ENCODE assay signal across 18 cellular contexts in the genomic region with DNA sequence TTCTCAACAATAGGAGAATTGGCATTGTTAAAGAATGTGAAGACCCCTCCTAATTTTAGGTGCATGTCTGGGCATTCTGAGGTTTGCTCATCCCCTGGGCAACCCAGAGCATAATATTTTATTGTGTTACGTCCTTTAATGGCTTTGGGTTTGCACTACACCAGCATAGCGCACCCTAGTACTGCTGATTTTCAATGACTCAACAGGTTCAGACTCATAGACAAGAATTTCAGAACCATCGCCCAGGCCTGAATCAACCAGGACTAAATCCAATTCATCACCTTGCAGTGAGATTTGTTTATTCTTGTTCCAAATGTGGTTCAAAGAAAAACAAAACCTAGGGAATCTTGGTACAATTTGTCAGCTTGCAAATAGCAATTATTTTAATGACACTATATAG.
DNase-seq lines count a peak whose midpoint lies in the region; ATAC-seq and TF ChIP-seq lines count a peak whose summit lies in the region.
"Had no signal": no experiment of that assay in that cellular context is flagged by ENCODE, and none has a peak within 500 bp of the region (broad histone marks: within the 10 kb centered on the region; RNA-seq: fewer than 3 reads in every experiment).

No MANE protein-coding gene starts in this region.

- H3K4me1 Mint-ChIP-seq in osteocyte (ENCODE audit: unreplicated experiment), result peaks cover 42% of the 10 kb centered on the region
- H3K4me1 Mint-ChIP-seq in stimulated activated naive B cell treated with anti-CD40 and anti-IgM and Interleukin-4, amounts not matched to agents 10 μg/mL and 1 μg/mL and 100 μg/mL, for 72 hours, result peaks cover 1 to 6% of the 10 kb centered on the region in 2 donors

- no peaks in the 10 kb centered on the region for H3K27me3 Mint-ChIP-seq in osteocyte (ENCODE audit: unreplicated experiment)
- H3K27me3 Mint-ChIP-seq in stimulated activated naive B cell treated with anti-CD40 and anti-IgM and Interleukin-4, amounts not matched to agents 10 μg/mL and 1 μg/mL and 100 μg/mL, for 72 hours, result peaks cover 6 to 11% of the 10 kb centered on the region in 2 donors

- H3K9me3 ChIP-seq in MG63, result peaks cover 3% of the 10 kb centered on the region
- H3K9me3 ChIP-seq: gastrocnemius medialis, SK-N-SH, testis had no signal

- H3K9me3 Mint-ChIP-seq in osteocyte (ENCODE audit: unreplicated experiment), result no peaks in the 10 kb centered on the region
- no peaks in the 10 kb centered on the region for H3K9me3 Mint-ChIP-seq in stimulated activated naive B cell treated with anti-CD40 and anti-IgM and Interleukin-4, amounts not matched to agents 10 μg/mL and 1 μg/mL and 100 μg/mL, for 72 hours
- H3K9me3 Mint-ChIP-seq: activated naive CD4-positive, alpha-beta T cell treated with anti-CD3 and anti-CD28 coated beads, Interleukin-2, amount 50 U/mL, for 72 hours; brain had no signal

- no peak for TF ChIP-seq CTCF in epithelial cell of esophagus (IDR thresholded peaks at IDR 0.05; ENCODE audit: insufficient read depth, low read depth, low read length, missing control alignments)
- TF ChIP-seq CTCF in osteocyte (IDR thresholded peaks at IDR 0.05), result no peak

- ATAC-seq in GM18907 (IDR thresholded peaks at IDR 0.05; ENCODE audit: unreplicated experiment) (no peak), GM18511 (IDR thresholded peaks at IDR 0.05; ENCODE audit: unreplicated experiment) (no peak)
- no peak for ATAC-seq in stimulated activated naive B cell treated with anti-CD40 and anti-IgM and Interleukin-4, amounts not matched to agents 10 μg/mL and 1 μg/mL and 100 μg/mL, for 72 hours (replicated peaks)
- ATAC-seq: activated naive CD4-positive, alpha-beta T cell treated with anti-CD3 and anti-CD28 coated beads, Interleukin-2, amount 50 U/mL, for 72 hours; gastrocnemius medialis; left ventricle myocardium superior had no signal

- H3K36me3 Mint-ChIP-seq in osteocyte (ENCODE audit: unreplicated experiment), result no peaks in the 10 kb centered on the region
- H3K36me3 Mint-ChIP-seq in stimulated activated naive B cell treated with anti-CD40 and anti-IgM and Interleukin-4, amounts not matched to agents 10 μg/mL and 1 μg/mL and 100 μg/mL, for 72 hours, result no peaks in the 10 kb centered on the region
- H3K36me3 Mint-ChIP-seq: activated naive CD4-positive, alpha-beta T cell treated with anti-CD3 and anti-CD28 coated beads, Interleukin-2, amount 50 U/mL, for 72 hours; brain had no signal

- no peak overlapping the region for H3K4me3 Mint-ChIP-seq in osteocyte (ENCODE audit: unreplicated experiment)
- no peak overlapping the region for H3K4me3 Mint-ChIP-seq in stimulated activated naive B cell treated with anti-CD40 and anti-IgM and Interleukin-4, amounts not matched to agents 10 μg/mL and 1 μg/mL and 100 μg/mL, for 72 hours
- H3K4me3 Mint-ChIP-seq: brain had no signal

- H3K27me3 ChIP-seq in MG63, result no peaks in the 10 kb centered on the region
- H3K27me3 ChIP-seq: gastrocnemius medialis, testis had no signal

- H3K27ac Mint-ChIP-seq in osteocyte (ENCODE audit: unreplicated experiment), result peak overlapping the region; percentile 89
- no peak overlapping the region for H3K27ac Mint-ChIP-seq in stimulated activated naive B cell treated with anti-CD40 and anti-IgM and Interleukin-4, amounts not matched to agents 10 μg/mL and 1 μg/mL and 100 μg/mL, for 72 hours
- H3K27ac Mint-ChIP-seq: activated naive CD4-positive, alpha-beta T cell treated with anti-CD3 and anti-CD28 coated beads, Interleukin-2, amount 50 U/mL, for 72 hours had no signal

- peak; percentile 72 for DNase-seq in EL
- peak; percentile 81 for DNase-seq in MG63
- DNase-seq in epithelial cell of esophagus (ENCODE audit: low read depth), result peak; percentile 94
- DNase-seq in osteocyte (ENCODE audit: extremely low spot score, unreplicated experiment), result no peak
- DNase-seq in stimulated activated naive B cell treated with anti-CD40 and anti-IgM and Interleukin-4, amounts not matched to agents 10 μg/mL and 1 μg/mL and 100 μg/mL, for 72 hours, result no peak
- no peak for DNase-seq in NCI-H2107 treated with DMSO at 0.1 percent for 48 hours (lab: John Stamatoyannopoulos, UW; ENCODE audit: unreplicated experiment)
- DNase-seq: activated CD4-positive, CD25-positive, alpha-beta regulatory T cell treated with anti-CD3 and anti-CD28 coated beads, Interleukin-2, amount 50 U/mL, for 72 hours; cortex of kidney; gastrocnemius medialis; left ventricle myocardium superior; NCI-H1436 treated with DMSO at 0.1 percent for 48 hours; SK-N-SH; stimulated activated CD4-positive, alpha-beta T cell treated with anti-CD3 and anti-CD28 coated beads, Interleukin-12 subunit alpha, Interleukin-12 subunit beta, amount 100 ng/mL, for 4 hours; testis had no signal

- H3K36me3 ChIP-seq in MG63, result no peaks in the 10 kb centered on the region
- H3K36me3 ChIP-seq: gastrocnemius medialis had no signal

- H3K4me3 ChIP-seq in MG63 (no peak overlapping the region), epithelial cell of esophagus (ENCODE audit: low read length) (no peak overlapping the region)
- H3K4me3 ChIP-seq: gastrocnemius medialis, testis had no signal

Comparison
In these comparisons a context has a peak if more than half of its experiments do, and no peak if none do; other contexts are left out.
1. DNase-seq: peak in EL (single experiment), MG63 (single experiment) and epithelial cell of esophagus (single experiment); none in osteocyte (single experiment), stimulated activated naive B cell treated with anti-CD40 and anti-IgM and Interleukin-4, amounts not matched to agents 10 μg/mL and 1 μg/mL and 100 μg/mL, for 72 hours (single experiment) and NCI-H2107 treated with DMSO at 0.1 percent for 48 hours (single experiment).